In genomic region chr4:85147481-85148076, GRCh38 we compare ENCODE assay signal across 1 cellular context.
A peak's percentile ranks its signal among the peaks of the same experiment; 100 is the strongest.
TF ChIP-seq lines count a peak whose summit lies in the region.

No MANE protein-coding gene starts in this region.

TF ChIP-seq in HepG2, 621 proteins besides CTCF, POLR2A, EP300 and RAD21 (continued from another document):
- TF ChIP-seq FOXP4 (CRISPR knock-in tag; IDR thresholded peaks at IDR 0.05) (0 out of 2 replicates have a peak, but pooled peaks have one; percentile 11), BHLHE40 (IDR thresholded peaks at IDR 0.05; ENCODE audit: low read length) (peak; percentile 44; the same call in 1 of the 2 replicates), STAG1 (CRISPR knock-in tag; IDR thresholded peaks at IDR 0.05) (peak; percentile 60), RORA (CRISPR knock-in tag; IDR thresholded peaks at IDR 0.05) (no peak), ELF3 (CRISPR knock-in tag; IDR thresholded peaks at IDR 0.05) (0 out of 2 replicates have a peak, but pooled peaks have one; percentile 13)
TF ChIP-seq in HepG2: peak in this region for 5.
